ENCODE assay signal across 4 cellular contexts in the genomic region with DNA sequence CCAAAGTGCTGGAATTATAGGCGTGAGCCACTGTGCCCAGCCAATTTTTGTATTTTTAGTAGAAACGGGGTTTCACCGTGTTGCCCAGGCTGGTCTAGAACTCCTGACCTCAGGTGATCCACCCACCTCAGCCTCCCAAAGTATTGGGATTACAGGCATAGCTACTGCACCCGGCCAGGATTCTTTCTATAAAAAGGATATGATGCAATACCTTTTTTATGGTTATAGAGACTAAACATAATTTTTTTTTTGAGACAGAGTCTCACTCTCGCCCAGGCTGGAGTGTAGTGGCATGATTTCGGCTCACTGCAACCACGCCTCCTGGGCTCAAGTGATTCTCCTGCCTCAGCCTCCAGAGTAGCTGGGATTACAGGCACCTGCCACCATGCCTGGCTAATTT. TPM values are rescaled to one million over a fixed set of nuclear protein-coding genes. Genes with fewer than 3 reads are reported as not detected.
"Had no signal": no experiment of that assay in that cellular context is flagged by ENCODE, and none has a peak within 500 bp of the region (broad histone marks: within the 10 kb centered on the region; RNA-seq: fewer than 3 reads in every experiment).

No MANE protein-coding gene starts in this region.

RNA-seq across cellular contexts. Expression of gene PKLR, which starts 27.6 kb away (rescaled TPM):
- total RNA-seq: LHCN-M2, MCF 10A, PC-3, Right ventricle myocardium inferior had no signal
